2 cellular contexts compared by ENCODE assay signal in genomic region chr1:220454155-220454777, GRCh38.
TF ChIP-seq lines count a peak whose summit lies in the region.

No MANE protein-coding gene starts in this region.

TF ChIP-seq in SK-N-SH, 30 proteins besides CTCF, POLR2A, EP300 and RAD21 (continued from another document):
- no peak for TF ChIP-seq IRF3 (IDR thresholded peaks at IDR 0.05; ENCODE audit: low read depth, low read length)
- TF ChIP-seq EZH2phosphoT487 (IDR thresholded peaks at IDR 0.05; ENCODE audit: borderline replicate concordance, low read depth) = no peak
- no peak for TF ChIP-seq ELF1 (IDR thresholded peaks at IDR 0.05)
- TF ChIP-seq TEAD4 (IDR thresholded peaks at IDR 0.05; ENCODE audit: borderline replicate concordance, insufficient read depth) = no peak

TF ChIP-seq in SK-N-SH treated with all-trans-retinoic acid at 6 μM for 48 hours, 23 proteins besides CTCF, POLR2A, EP300 and RAD21 (continued from another document):
- TF ChIP-seq PATZ1 (CRISPR knock-in tag; IDR thresholded peaks at IDR 0.05; ENCODE audit: borderline replicate concordance) = no peak
- no peak for TF ChIP-seq PPARA (CRISPR knock-in tag; IDR thresholded peaks at IDR 0.05; ENCODE audit: borderline replicate concordance)
- no peak for TF ChIP-seq CSRNP3 (CRISPR knock-in tag; IDR thresholded peaks at IDR 0.05)
- no peak for TF ChIP-seq ISL1 (CRISPR knock-in tag; IDR thresholded peaks at IDR 0.05)
- no peak for TF ChIP-seq ZNF70 (CRISPR knock-in tag; IDR thresholded peaks at IDR 0.05)
- no peak for TF ChIP-seq CREB5 (CRISPR knock-in tag; IDR thresholded peaks at IDR 0.05; ENCODE audit: low read depth)
- TF ChIP-seq SNAI2 (CRISPR knock-in tag; IDR thresholded peaks at IDR 0.05) = no peak
- TF ChIP-seq RARB (CRISPR knock-in tag; IDR thresholded peaks at IDR 0.05) = no peak
- TF ChIP-seq CSDC2 (CRISPR knock-in tag; IDR thresholded peaks at IDR 0.05) = no peak
TF ChIP-seq in SK-N-SH treated with all-trans-retinoic acid at 6 μM for 48 hours: peak in this region for 0.
